Comparison of ENCODE assay signal across 33 cellular contexts in genomic region chr11:5171856-5172255, GRCh38. TPM values are rescaled to one million over a fixed set of nuclear protein-coding genes. Genes with fewer than 3 reads are reported as not detected.
"Had no signal": no experiment of that assay in that cellular context is flagged by ENCODE, and none has a peak within 500 bp of the region (broad histone marks: within the 10 kb centered on the region; RNA-seq: fewer than 3 reads in every experiment).

No MANE protein-coding gene starts in this region.

- H3K27me3 Mint-ChIP-seq: stimulated activated memory B cell treated with anti-CD40 and anti-IgM and Interleukin-4, amounts not matched to agents 10 μg/mL and 1 μg/mL and 100 μg/mL, for 72 hours; stimulated activated naive B cell treated with anti-CD40 and anti-IgM and Interleukin-4, amounts not matched to agents 10 μg/mL and 1 μg/mL and 100 μg/mL, for 72 hours; stimulated activated naive CD8-positive, alpha-beta T cell treated with anti-CD3 and anti-CD28 coated beads, Interleukin-15, amount 100 ng/mL, for 72 hours; stimulated activated naive CD8-positive, alpha-beta T cell treated with anti-CD3 and anti-CD28 coated beads, Interleukin-15, Interleukin-2, amounts not matched to agents 100 ng/mL and 50 ng/mL, for 24 hours; type B pancreatic cell had no signal

- H3K4me1 ChIP-seq: stomach, suprapubic skin, testis, thyroid gland, tibial artery, tibial nerve, transverse colon, upper lobe of left lung, upper lobe of right lung, uterus, vagina had no signal

- H3K4me3 ChIP-seq: stomach, suprapubic skin, testis, thoracic aorta, thyroid gland, tibial artery, tibial nerve, transverse colon, upper lobe of left lung, upper lobe of right lung, uterus, vagina had no signal

- H3K36me3 ChIP-seq: stomach, suprapubic skin, thoracic aorta, thyroid gland, tibial artery, tibial nerve, transverse colon, upper lobe of left lung, upper lobe of right lung, uterus, vagina had no signal

- DNase-seq: stimulated activated CD4-positive, alpha-beta T cell treated with anti-CD3 and anti-CD28 coated beads, Interleukin-2, amount 100 ng/mL, for 48 hours; stimulated activated CD4-positive, alpha-beta T cell treated with anti-CD3 and anti-CD28 coated beads, Interleukin-4, amount 100 ng/mL, for 1 hour; stimulated activated CD4-positive, alpha-beta T cell treated with anti-CD3 and anti-CD28 coated beads, Interleukin-4, amount 100 ng/mL, for 24 hours; stimulated activated CD4-positive, alpha-beta T cell treated with anti-CD3 and anti-CD28 coated beads, Interleukin-4, amount 100 ng/mL, for 4 hours; stimulated activated CD8-positive, alpha-beta memory T cell treated with anti-CD3 and anti-CD28 coated beads, Interleukin-4, amount 100 ng/mL, for 48 hours; stimulated activated naive B cell treated with anti-CD40 and anti-IgM and Interleukin-4, amounts not matched to agents 10 μg/mL and 1 μg/mL and 100 μg/mL, for 72 hours; stimulated activated naive CD4-positive, alpha-beta T cell; stimulated activated naive CD4-positive, alpha-beta T cell treated with Interleukin-2 at 50 U/mL for 16 hours; stimulated activated naive CD8-positive, alpha-beta T cell treated with anti-CD3 and anti-CD28 coated beads, Interleukin-15, amount 100 ng/mL, for 72 hours; stimulated activated naive CD8-positive, alpha-beta T cell treated with anti-CD3 and anti-CD28 coated beads, Interleukin-15, Interleukin-2, amounts not matched to agents 100 U/mL and 50 U/mL, for 24 hours; stomach; substantia nigra; testis; thyroid gland; tibial artery; transverse colon; trophoblast cell; upper lobe of left lung; upper lobe of right lung; uterus had no signal

- H3K27ac Mint-ChIP-seq: stimulated activated effector memory CD8-positive, alpha-beta T cell treated with anti-CD3 and anti-CD28 coated beads, Interleukin-12 subunit alpha, Interleukin-12 subunit beta, amount 100 ng/mL, for 72 hours; stimulated activated memory B cell treated with anti-CD40 and anti-IgM and Interleukin-4, amounts not matched to agents 10 μg/mL and 1 μg/mL and 100 μg/mL, for 72 hours; stimulated activated naive B cell treated with anti-CD40 and anti-IgM and Interleukin-4, amounts not matched to agents 10 μg/mL and 1 μg/mL and 100 μg/mL, for 72 hours; stimulated activated naive CD8-positive, alpha-beta T cell treated with anti-CD3 and anti-CD28 coated beads, Interleukin-15, amount 100 ng/mL, for 72 hours; stimulated activated naive CD8-positive, alpha-beta T cell treated with anti-CD3 and anti-CD28 coated beads, Interleukin-15, Interleukin-2, amounts not matched to agents 100 ng/mL and 50 ng/mL, for 24 hours; type B pancreatic cell had no signal

- H3K4me3 Mint-ChIP-seq: stimulated activated effector memory CD8-positive, alpha-beta T cell treated with anti-CD3 and anti-CD28 coated beads, Interleukin-12 subunit alpha, Interleukin-12 subunit beta, amount 100 ng/mL, for 72 hours; stimulated activated memory B cell treated with anti-CD40 and anti-IgM and Interleukin-4, amounts not matched to agents 10 μg/mL and 1 μg/mL and 100 μg/mL, for 72 hours; stimulated activated naive B cell treated with anti-CD40 and anti-IgM and Interleukin-4, amounts not matched to agents 10 μg/mL and 1 μg/mL and 100 μg/mL, for 72 hours; stimulated activated naive CD8-positive, alpha-beta T cell treated with anti-CD3 and anti-CD28 coated beads, Interleukin-15, amount 100 ng/mL, for 72 hours; stimulated activated naive CD8-positive, alpha-beta T cell treated with anti-CD3 and anti-CD28 coated beads, Interleukin-15, Interleukin-2, amounts not matched to agents 100 ng/mL and 50 ng/mL, for 24 hours; type B pancreatic cell had no signal

- H3K9me3 ChIP-seq: stomach, suprapubic skin, testis, thoracic aorta, thyroid gland, tibial artery, tibial nerve, upper lobe of left lung, upper lobe of right lung, uterus, vagina had no signal

- H3K27ac ChIP-seq: stomach, suprapubic skin, testis, thoracic aorta, thyroid gland, tibial artery, tibial nerve, transverse colon, upper lobe of left lung, upper lobe of right lung, uterus, vagina had no signal

- H3K4me1 Mint-ChIP-seq: stimulated activated effector memory CD8-positive, alpha-beta T cell treated with anti-CD3 and anti-CD28 coated beads, Interleukin-12 subunit alpha, Interleukin-12 subunit beta, amount 100 ng/mL, for 72 hours; stimulated activated memory B cell treated with anti-CD40 and anti-IgM and Interleukin-4, amounts not matched to agents 10 μg/mL and 1 μg/mL and 100 μg/mL, for 72 hours; stimulated activated naive B cell treated with anti-CD40 and anti-IgM and Interleukin-4, amounts not matched to agents 10 μg/mL and 1 μg/mL and 100 μg/mL, for 72 hours; stimulated activated naive CD8-positive, alpha-beta T cell treated with anti-CD3 and anti-CD28 coated beads, Interleukin-15, amount 100 ng/mL, for 72 hours had no signal

- H3K36me3 Mint-ChIP-seq: stimulated activated effector memory CD8-positive, alpha-beta T cell treated with anti-CD3 and anti-CD28 coated beads, Interleukin-12 subunit alpha, Interleukin-12 subunit beta, amount 100 ng/mL, for 72 hours; stimulated activated memory B cell treated with anti-CD40 and anti-IgM and Interleukin-4, amounts not matched to agents 10 μg/mL and 1 μg/mL and 100 μg/mL, for 72 hours; stimulated activated naive B cell treated with anti-CD40 and anti-IgM and Interleukin-4, amounts not matched to agents 10 μg/mL and 1 μg/mL and 100 μg/mL, for 72 hours; type B pancreatic cell had no signal

- ATAC-seq: stimulated activated effector memory CD8-positive, alpha-beta T cell treated with anti-CD3 and anti-CD28 coated beads, Interleukin-12 subunit alpha, Interleukin-12 subunit beta, amount 100 ng/mL, for 72 hours; stimulated activated memory B cell treated with anti-CD40 and anti-IgM and Interleukin-4, amounts not matched to agents 10 μg/mL and 1 μg/mL and 100 μg/mL, for 72 hours; stimulated activated naive CD8-positive, alpha-beta T cell treated with anti-CD3 and anti-CD28 coated beads, Interleukin-15, amount 100 ng/mL, for 72 hours; stimulated activated naive CD8-positive, alpha-beta T cell treated with anti-CD3 and anti-CD28 coated beads, Interleukin-15, Interleukin-2, amounts not matched to agents 100 U/mL and 50 U/mL, for 24 hours; upper lobe of right lung had no signal

- H3K27me3 ChIP-seq: stomach, suprapubic skin, testis, thyroid gland, tibial artery, tibial nerve, transverse colon, upper lobe of left lung, upper lobe of right lung, uterus, vagina had no signal

- H3K9me3 Mint-ChIP-seq: stimulated activated effector memory CD8-positive, alpha-beta T cell treated with anti-CD3 and anti-CD28 coated beads, Interleukin-12 subunit alpha, Interleukin-12 subunit beta, amount 100 ng/mL, for 72 hours; stimulated activated memory B cell treated with anti-CD40 and anti-IgM and Interleukin-4, amounts not matched to agents 10 μg/mL and 1 μg/mL and 100 μg/mL, for 72 hours; stimulated activated naive B cell treated with anti-CD40 and anti-IgM and Interleukin-4, amounts not matched to agents 10 μg/mL and 1 μg/mL and 100 μg/mL, for 72 hours; stimulated activated naive CD8-positive, alpha-beta T cell treated with anti-CD3 and anti-CD28 coated beads, Interleukin-15, amount 100 ng/mL, for 72 hours; stimulated activated naive CD8-positive, alpha-beta T cell treated with anti-CD3 and anti-CD28 coated beads, Interleukin-15, Interleukin-2, amounts not matched to agents 100 ng/mL and 50 ng/mL, for 24 hours; type B pancreatic cell had no signal

RNA-seq across cellular contexts. Expression of gene OR52A1, which starts 17.3 kb away (rescaled TPM):
- total RNA-seq: stomach, subcutaneous adipose tissue, suprapubic skin, temporal lobe, thoracic aorta, thyroid gland, tibial nerve, transverse colon, upper lobe of left lung, upper lobe of right lung, ureter, urinary bladder, uterus, vagina had no signal
- polyA plus RNA-seq: stomach, thymus, urinary bladder had no signal

RNA-seq across cellular contexts. Expression of gene OR51V1, which starts 28.6 kb away (rescaled TPM):
- total RNA-seq: stomach, subcutaneous adipose tissue, suprapubic skin, temporal lobe, testis, thoracic aorta, thyroid gland, tibial nerve, transverse colon, upper lobe of left lung, upper lobe of right lung, ureter, urinary bladder, uterus, vagina had no signal
- polyA plus RNA-seq: stomach, thymus, urinary bladder had no signal

RNA-seq across cellular contexts. Expression of gene OR52A5, which starts 33.7 kb away (rescaled TPM):
- total RNA-seq: subcutaneous adipose tissue, suprapubic skin, temporal lobe, thoracic aorta, thyroid gland, tibial nerve, transverse colon, upper lobe of left lung, upper lobe of right lung, ureter, urinary bladder, uterus, vagina had no signal
- polyA plus RNA-seq: stomach, thymus, urinary bladder had no signal
